In the genomic region with DNA sequence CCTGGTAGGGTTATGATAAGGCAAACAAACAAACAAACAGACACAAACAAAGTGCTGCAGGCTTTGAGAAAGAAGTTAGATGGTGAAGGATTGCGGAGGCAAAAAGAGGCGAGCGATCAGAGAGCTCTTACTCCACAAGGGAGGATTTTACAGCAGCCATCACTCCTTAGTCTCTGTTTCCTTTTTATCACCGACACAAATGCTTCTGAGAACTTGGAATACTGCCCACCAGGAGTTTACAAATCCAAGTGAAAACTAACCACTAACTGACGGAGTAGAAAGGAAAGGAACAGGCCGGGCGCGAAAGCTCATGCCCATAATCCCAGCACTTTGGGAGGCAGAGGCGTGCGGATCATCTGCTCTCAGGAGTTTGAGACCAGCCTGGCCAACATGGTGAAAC, we compare ENCODE assay signal across 26 cellular contexts. TPM values are rescaled to one million over a fixed set of nuclear protein-coding genes. Genes with fewer than 3 reads are reported as not detected.
DNase-seq lines count a peak whose midpoint lies in the region; ATAC-seq, FAIRE-seq and TF ChIP-seq lines count a peak whose summit lies in the region.
"Had no signal": no experiment of that assay in that cellular context is flagged by ENCODE, and none has a peak within 500 bp of the region (broad histone marks: within the 10 kb centered on the region; RNA-seq: fewer than 3 reads in every experiment).

No MANE protein-coding gene starts in this region.

- DNase-seq in right lobe of liver (no peak), HepG2 (ENCODE audit: low spot score) (no peak), upper lobe of left lung (no peak), NCI-H2227 (lab: John Stamatoyannopoulos, UW; ENCODE audit: unreplicated experiment) (no peak), DMS153 treated with DMSO at 0.1 percent for 48 hours (lab: John Stamatoyannopoulos, UW; ENCODE audit: unreplicated experiment) (no peak)
- no peak for DNase-seq in activated naive CD8-positive, alpha-beta T cell treated with anti-CD3 and anti-CD28 coated beads, Interleukin-2, amount 50 U/mL, for 24 hours
- DNase-seq: ACHN; activated CD4-positive, alpha-beta T cell treated with anti-CD3 and anti-CD28 coated beads, Interleukin-2, amount 50 U/mL, for 1 hour; brain microvascular endothelial cell; endodermal cell; NCI-H1048; NCI-H1930; NCI-H226; NCI-H82; PC-9; SHP77; stimulated activated CD4-positive, alpha-beta T cell treated with anti-CD3 and anti-CD28 coated beads, Interleukin-1b, Interleukin-23, amount 100 ng/mL, for 48 hours; SW 1271; testis had no signal

- no peak overlapping the region for H3K4me3 Mint-ChIP-seq in activated naive CD8-positive, alpha-beta T cell treated with anti-CD3 and anti-CD28 coated beads, Interleukin-2, amount 50 U/mL, for 24 hours
- H3K4me3 Mint-ChIP-seq: endodermal cell; stimulated activated effector memory CD8-positive, alpha-beta T cell treated with anti-CD3 and anti-CD28 coated beads, Interleukin-12 subunit alpha, Interleukin-12 subunit beta, amount 100 ng/mL, for 72 hours had no signal

- no peak for TF ChIP-seq POLR2A in right lobe of liver (IDR thresholded peaks at IDR 0.05)
- no peak for TF ChIP-seq POLR2A in HepG2 (IDR thresholded peaks at IDR 0.05; ENCODE audit: insufficient read depth in 1 of 2, low read depth in 2 of 2, low read length in 2 of 2)
- no peak for TF ChIP-seq POLR2A in upper lobe of left lung (IDR thresholded peaks at IDR 0.05)

- no peaks in the 10 kb centered on the region for H3K27me3 Mint-ChIP-seq in activated naive CD8-positive, alpha-beta T cell treated with anti-CD3 and anti-CD28 coated beads, Interleukin-2, amount 50 U/mL, for 24 hours

- CTCF ChIA-PET in HepG2 (lab: Yijun Ruan, JAX; ENCODE audit: low intra/inter-chr PET ratio, low total read pairs) = no interaction called here

- POLR2A ChIA-PET in HepG2 (lab: Yijun Ruan, JAX) = no interaction called here

- H3K4me2 ChIP-seq in HepG2 (ENCODE audit: low read depth, low read length) = no peak overlapping the region
- H3K4me2 ChIP-seq: PC-9 had no signal

- H3K36me3 Mint-ChIP-seq in activated naive CD8-positive, alpha-beta T cell treated with anti-CD3 and anti-CD28 coated beads, Interleukin-2, amount 50 U/mL, for 24 hours (ENCODE audit: low read depth) = peaks cover 6% of the 10 kb centered on the region

- peak overlapping the region; percentile 28 for H3K27ac Mint-ChIP-seq in activated naive CD8-positive, alpha-beta T cell treated with anti-CD3 and anti-CD28 coated beads, Interleukin-2, amount 50 U/mL, for 24 hours
- H3K27ac Mint-ChIP-seq: endodermal cell; progenitor cell of endocrine pancreas; stimulated activated effector memory CD8-positive, alpha-beta T cell treated with anti-CD3 and anti-CD28 coated beads, Interleukin-12 subunit alpha, Interleukin-12 subunit beta, amount 100 ng/mL, for 72 hours had no signal

- in situ Hi-C loops in HepG2 (cut with HindIII; ENCODE audit: extremely low pct_ligation_motif_present, low pct_unique_long_range_greater_than_20kb) = no loop called here

- intact Hi-C loops in right lobe of liver (cut with DNase I) (no loop called here), HepG2 (cut with micrococcal nuclease; ENCODE audit: unreplicated experiment) (no loop called here)

- H3K27ac ChIP-seq in right lobe of liver (peak overlapping the region; percentile 8 to 22 (median 17)), HepG2 (ENCODE audit: extremely low read length, insufficient read depth, low read length) (no peak overlapping the region), upper lobe of left lung (peak overlapping the region in 3 of 4 donors; percentile 75 to 79 (median 79))
- H3K27ac ChIP-seq: brain microvascular endothelial cell, C4-2B, PC-9 had no signal

- TF ChIP-seq RAD21 in HepG2 (CRISPR knock-in tag; IDR thresholded peaks at IDR 0.05) = no peak

- H4K20me1 ChIP-seq in HepG2 (ENCODE audit: insufficient read depth, low read length) = no peaks in the 10 kb centered on the region

- WGBS in right lobe of liver (ENCODE audit: insufficient coverage, low coverage, low lambda C conversion rate, missing lambda C conversion rate) = 52% methylated on average over 10 of the region's 10 CpGs
- WGBS in HepG2 (ENCODE audit: low lambda C conversion rate) = 94% methylated on average over 10 of the region's 10 CpGs
- WGBS in upper lobe of left lung, 2 donors = 53 to 62% methylated on average over 10 of the region's 10 CpGs

- TF ChIP-seq CTCF in right lobe of liver (IDR thresholded peaks at IDR 0.05) (no peak), HepG2 (CRISPR knock-in tag; IDR thresholded peaks at IDR 0.05) (no peak), upper lobe of left lung (IDR thresholded peaks at IDR 0.05) (no peak)

- no peaks in the 10 kb centered on the region for H3K79me2 ChIP-seq in HepG2 (ENCODE audit: insufficient read depth, low read length)

- H3K36me3 ChIP-seq in right lobe of liver (no peaks in the 10 kb centered on the region), HepG2 (replicated peaks in 1 of 2; ENCODE audit: control insufficient read depth in 1 of 2, insufficient read depth in 2 of 2, low read length in 2 of 2) (no peaks in the 10 kb centered on the region), upper lobe of left lung (no peaks in the 10 kb centered on the region)
- H3K36me3 ChIP-seq: brain microvascular endothelial cell had no signal

- no TSS peak for BruUV-seq in HepG2 (replicated peaks; lab: Mats Ljungman, UMichigan)

- no peaks in the 10 kb centered on the region for H3K9me3 Mint-ChIP-seq in activated naive CD8-positive, alpha-beta T cell treated with anti-CD3 and anti-CD28 coated beads, Interleukin-2, amount 50 U/mL, for 24 hours
- H3K9me3 Mint-ChIP-seq: endodermal cell; stimulated activated effector memory CD8-positive, alpha-beta T cell treated with anti-CD3 and anti-CD28 coated beads, Interleukin-12 subunit alpha, Interleukin-12 subunit beta, amount 100 ng/mL, for 72 hours had no signal

- H3K4me1 ChIP-seq in right lobe of liver (no peaks in the 10 kb centered on the region), HepG2 (ENCODE audit: insufficient read depth, low read length) (peaks cover 61% of the 10 kb centered on the region), mononuclear cell (ENCODE audit: insufficient read depth, low read length) (peaks cover 53% of the 10 kb centered on the region), upper lobe of left lung (peaks cover 3 to 13% (median 10%) of the 10 kb centered on the region in 4 donors)
- H3K4me1 ChIP-seq: testis had no signal

- peaks cover 57% of the 10 kb centered on the region for H3K4me1 Mint-ChIP-seq in activated naive CD8-positive, alpha-beta T cell treated with anti-CD3 and anti-CD28 coated beads, Interleukin-2, amount 50 U/mL, for 24 hours

- H2AFZ ChIP-seq in HepG2 (ENCODE audit: low read length) = no peak overlapping the region
- H2AFZ ChIP-seq: PC-9 had no signal

- ATAC-seq in right lobe of liver (no peak), HepG2 (no peak), upper lobe of left lung (ENCODE audit: low FRiP score in 2 of 2) (no peak), HG03565 (IDR thresholded peaks at IDR 0.05; ENCODE audit: unreplicated experiment) (no peak)
- ATAC-seq in activated naive CD8-positive, alpha-beta T cell treated with anti-CD3 and anti-CD28 coated beads, Interleukin-2, amount 50 U/mL, for 24 hours = no peak
- ATAC-seq: stimulated activated effector memory CD8-positive, alpha-beta T cell treated with anti-CD3 and anti-CD28 coated beads, Interleukin-12 subunit alpha, Interleukin-12 subunit beta, amount 100 ng/mL, for 72 hours had no signal

- no peaks in the 10 kb centered on the region for H3K9me3 ChIP-seq in right lobe of liver
- H3K9me3 ChIP-seq in HepG2 (ENCODE audit: low read length) = no peaks in the 10 kb centered on the region
- no peaks in the 10 kb centered on the region for H3K9me3 ChIP-seq in mononuclear cell (ENCODE audit: low read depth, low read length)
- H3K9me3 ChIP-seq in upper lobe of left lung = no peaks in the 10 kb centered on the region
- H3K9me3 ChIP-seq: testis had no signal

- no peak overlapping the region for H3K4me3 ChIP-seq in right lobe of liver
- H3K4me3 ChIP-seq in HepG2 (replicated peaks in 1 of 3; ENCODE audit: insufficient read depth in 1 of 3, low read depth in 2 of 3, low read length in 3 of 3) = no peak overlapping the region
- peak overlapping the region; percentile 9 for H3K4me3 ChIP-seq in mononuclear cell (ENCODE audit: low read length)
- peak overlapping the region in 3 of 4 donors; percentile 12 to 34 (median 28) for H3K4me3 ChIP-seq in upper lobe of left lung
- H3K4me3 ChIP-seq: PC-9 had no signal

- TF ChIP-seq EP300 in HepG2 (IDR thresholded peaks at IDR 0.05; ENCODE audit: low read depth in 2 of 2, low read length in 2 of 2) (no peak), HepG2 (CRISPR knock-in tag; IDR thresholded peaks at IDR 0.05; ENCODE audit: borderline replicate concordance) (no peak), upper lobe of left lung (IDR thresholded peaks at IDR 0.05) (no peak)

- no peaks in the 10 kb centered on the region for H3K27me3 ChIP-seq in right lobe of liver
- no peaks in the 10 kb centered on the region for H3K27me3 ChIP-seq in HepG2 (ENCODE audit: control insufficient read depth in 1 of 2, insufficient read depth in 2 of 2, low read length in 2 of 2)
- H3K27me3 ChIP-seq in mononuclear cell (ENCODE audit: insufficient read depth, low read length) = no peaks in the 10 kb centered on the region
- H3K27me3 ChIP-seq in upper lobe of left lung = no peaks in the 10 kb centered on the region
- H3K27me3 ChIP-seq: brain microvascular endothelial cell, testis had no signal

- H3K9ac ChIP-seq in HepG2 (ENCODE audit: insufficient read depth, low read depth, low read length) = no peak overlapping the region

- FAIRE-seq in HepG2 (lab: Jason Lieb, UNC) = no peak
- FAIRE-seq: colon, G401.6 had no signal

RNA-seq across cellular contexts. Expression of a gene that starts 35.6 kb away (rescaled TPM):
- total RNA-seq in right lobe of liver = 1 to 10 TPM; 1.0 to 4.2 (median 1.6) TPM
- total RNA-seq in HepG2 (2016; rRNA removed; fragmentation: Illumina TruSeq; extraction: Trizol) = 12.1 and 14.0 TPM in 2 replicates
- 13.9 and 14.8 TPM in 2 replicates for total RNA-seq in HepG2 (2016; cell fraction: cytosol; rRNA removed; fragmentation: Illumina TruSeq; extraction: Trizol; ENCODE audit: low read depth)
- total RNA-seq in HepG2 (2016; cell fraction: insoluble cytoplasmic fraction; rRNA removed; fragmentation: Illumina TruSeq; extraction: Trizol) = 11.1 and 12.6 TPM in 2 replicates
- 24.8 and 29.9 TPM in 2 replicates for total RNA-seq in HepG2 (2016; cell fraction: membrane; rRNA removed; fragmentation: Illumina TruSeq; extraction: Trizol)
- total RNA-seq in HepG2 (2016; cell fraction: nucleus; rRNA removed; fragmentation: Illumina TruSeq; extraction: Trizol) = 9.0 and 9.5 TPM in 2 replicates
- 15.5 and 23.2 TPM in 2 replicates for polyA plus RNA-seq in HepG2 (2011; rRNA removed)
- polyA plus RNA-seq in HepG2 (2011; cell fraction: cytosol; rRNA removed) = 11.0 and 14.4 TPM in 2 replicates
- 4.1 and 4.9 TPM in 2 replicates for polyA plus RNA-seq in HepG2 (2011; cell fraction: nucleus; rRNA removed)
- 14.5 and 17.6 TPM in 2 replicates for polyA plus RNA-seq in HepG2 (2012)
- polyA plus RNA-seq in HepG2 (2016; cell fraction: cytosol; fragmentation: Illumina TruSeq; extraction: Trizol; ENCODE audit: low read depth) = 37.7 and 40.2 TPM in 2 replicates
- polyA plus RNA-seq in HepG2 (2016; cell fraction: insoluble cytoplasmic fraction; fragmentation: Illumina TruSeq; extraction: Trizol; ENCODE audit: low read depth) = 27.1 and 30.7 TPM in 2 replicates
- polyA plus RNA-seq in HepG2 (2016; cell fraction: membrane; fragmentation: Illumina TruSeq; extraction: Trizol; ENCODE audit: low read depth) = 48.6 and 61.0 TPM in 2 replicates
- 17.4 and 17.9 TPM in 2 replicates for polyA plus RNA-seq in HepG2 (2016; cell fraction: nucleus; fragmentation: Illumina TruSeq; extraction: Trizol; ENCODE audit: insufficient read depth, low read depth)
- 2.2 and 10.2 TPM in 2 replicates for polyA minus RNA-seq in HepG2 (2011; rRNA and poly(A)+ RNA removed; ENCODE audit: low replicate concordance)
- polyA minus RNA-seq in HepG2 (2011; cell fraction: cytosol; rRNA and poly(A)+ RNA removed) = 12.7 and 14.9 TPM in 2 replicates
- polyA minus RNA-seq in HepG2 (2011; cell fraction: nucleus; rRNA and poly(A)+ RNA removed) = 12.9 and 16.7 TPM in 2 replicates
- total RNA-seq in mononuclear cell = 19.9 TPM
- total RNA-seq in upper lobe of left lung = 10 to 100 TPM; 11.5 to 49.7 (median 34.1) TPM

RNA-seq across cellular contexts. Expression of a gene that starts 35.6 kb away (rescaled TPM):
- total RNA-seq in right lobe of liver (100 to 1,000 TPM in 3 of 6 experiments, 10 to 100 TPM in 3; 38.5 to 133 (median 96.5) TPM), HepG2 (2016; rRNA removed; fragmentation: Illumina TruSeq; extraction: Trizol) (53.5 and 68.7 TPM in 2 replicates), mononuclear cell (63.8 TPM), upper lobe of left lung (100 to 1,000 TPM in 2 of 6 donors, 10 to 100 TPM in 4; 30.0 to 129 (median 72.9) TPM)
- total RNA-seq in HepG2 (2016; cell fraction: cytosol; rRNA removed; fragmentation: Illumina TruSeq; extraction: Trizol; ENCODE audit: low read depth) = 23.2 and 27.8 TPM in 2 replicates
- 52.0 and 67.0 TPM in 2 replicates for total RNA-seq in HepG2 (2016; cell fraction: insoluble cytoplasmic fraction; rRNA removed; fragmentation: Illumina TruSeq; extraction: Trizol)
- 20.0 and 27.1 TPM in 2 replicates for total RNA-seq in HepG2 (2016; cell fraction: membrane; rRNA removed; fragmentation: Illumina TruSeq; extraction: Trizol)
- 65.7 and 66.3 TPM in 2 replicates for total RNA-seq in HepG2 (2016; cell fraction: nucleus; rRNA removed; fragmentation: Illumina TruSeq; extraction: Trizol)
- 54.0 and 55.7 TPM in 2 replicates for polyA plus RNA-seq in HepG2 (2011; rRNA removed)
- 22.3 and 33.1 TPM in 2 replicates for polyA plus RNA-seq in HepG2 (2011; cell fraction: cytosol; rRNA removed)
- 16.0 and 16.5 TPM in 2 replicates for polyA plus RNA-seq in HepG2 (2011; cell fraction: nucleus; rRNA removed)
- polyA plus RNA-seq in HepG2 (2012) = 82.5 and 100 TPM in 2 replicates
- polyA plus RNA-seq in HepG2 (2016; cell fraction: cytosol; fragmentation: Illumina TruSeq; extraction: Trizol; ENCODE audit: low read depth) = 4.9 and 6.5 TPM in 2 replicates
- polyA plus RNA-seq in HepG2 (2016; cell fraction: insoluble cytoplasmic fraction; fragmentation: Illumina TruSeq; extraction: Trizol; ENCODE audit: low read depth) = 59.8 and 62.0 TPM in 2 replicates
- polyA plus RNA-seq in HepG2 (2016; cell fraction: membrane; fragmentation: Illumina TruSeq; extraction: Trizol; ENCODE audit: low read depth) = 8.2 and 11.5 TPM in 2 replicates
- 95.5 and 100 TPM in 2 replicates for polyA plus RNA-seq in HepG2 (2016; cell fraction: nucleus; fragmentation: Illumina TruSeq; extraction: Trizol; ENCODE audit: insufficient read depth, low read depth)
- polyA minus RNA-seq in HepG2 (2011; rRNA and poly(A)+ RNA removed; ENCODE audit: low replicate concordance) = 136 and 163 TPM in 2 replicates
- polyA minus RNA-seq in HepG2 (2011; cell fraction: cytosol; rRNA and poly(A)+ RNA removed) = 36.2 and 39.5 TPM in 2 replicates
- 50.5 and 51.8 TPM in 2 replicates for polyA minus RNA-seq in HepG2 (2011; cell fraction: nucleus; rRNA and poly(A)+ RNA removed)

Comparison
In these comparisons a context has a peak if more than half of its experiments do, and no peak if none do; other contexts are left out.
1. H3K4me3 ChIP-seq: peak in mononuclear cell (single experiment) and upper lobe of left lung (3 of 4); none in right lobe of liver (0 of 3) and HepG2 (0 of 3).